ENCODE assay signal across 30 cellular contexts in the genomic region with DNA sequence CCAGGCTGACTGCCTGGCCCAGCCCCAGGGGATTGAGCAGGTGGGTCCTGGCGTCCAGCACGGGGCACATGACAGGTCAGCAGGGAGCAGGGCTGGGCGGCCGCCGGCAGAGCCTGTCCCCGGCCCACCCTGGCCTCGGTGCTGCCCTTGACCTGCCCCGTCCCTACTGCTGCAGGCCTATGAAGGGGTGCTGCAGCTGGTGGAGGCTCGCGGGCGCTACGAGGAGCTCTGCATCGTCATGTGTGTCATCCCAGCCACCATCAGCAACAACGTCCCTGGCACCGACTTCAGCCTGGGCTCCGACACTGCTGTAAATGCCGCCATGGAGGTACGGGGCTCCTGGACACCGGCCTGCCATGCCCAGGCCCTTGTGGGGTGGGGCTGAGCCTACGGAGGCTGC. TPM values are rescaled to one million over a fixed set of nuclear protein-coding genes. Genes with fewer than 3 reads are reported as not detected.
DNase-seq lines count a peak whose midpoint lies in the region; ATAC-seq, FAIRE-seq and TF ChIP-seq lines count a peak whose summit lies in the region.
"Had no signal": no experiment of that assay in that cellular context is flagged by ENCODE, and none has a peak within 500 bp of the region (broad histone marks: within the 10 kb centered on the region; RNA-seq: fewer than 3 reads in every experiment).

No MANE protein-coding gene starts in this region.

- DNase-seq in activated T-cell treated with anti-CD3 and anti-CD28 coated beads, Interleukin-2, amount 50 U/mL, for 24 hours, result no peak
- DNase-seq in activated T-cell treated with anti-CD3 and anti-CD28 coated beads, Interleukin-2, amount 50 U/mL, for 72 hours, result no peak
- DNase-seq in HepG2 (ENCODE audit: low spot score) (no peak), right lobe of liver (no peak), neuronal stem cell (ENCODE audit: low spot score) (no peak), NOMO-1 (lab: John Stamatoyannopoulos, UW; ENCODE audit: unreplicated experiment in 2 of 2) (no peak)
- DNase-seq in stimulated activated CD4-positive, alpha-beta T cell treated with anti-CD3 and anti-CD28 coated beads, Interleukin-2, amount 100 ng/mL, for 24 hours, result no peak
- DNase-seq: AML-193; Caco-2; Calu3; CD4-positive, alpha-beta T cell; CD8-positive, alpha-beta T cell; DMS53; DMS79; DND-41; EL; GDM1 had no signal

- H3K79me1 ChIP-seq in neuronal stem cell (ENCODE audit: low read depth, low read length), result peaks cover 8% of the 10 kb centered on the region

- no peaks in the 10 kb centered on the region for H3K4me1 Mint-ChIP-seq in activated T-cell treated with anti-CD3 and anti-CD28 coated beads, Interleukin-2, amount 50 U/mL, for 24 hours (ENCODE audit: low read depth)
- no peaks in the 10 kb centered on the region for H3K4me1 Mint-ChIP-seq in activated T-cell treated with anti-CD3 and anti-CD28 coated beads, Interleukin-2, amount 50 U/mL, for 72 hours (ENCODE audit: low read depth)
- H3K4me1 Mint-ChIP-seq: B cell had no signal

- BruUV-seq in HepG2 (replicated peaks; lab: Mats Ljungman, UMichigan), result no TSS peak

- 81% methylated on average over 10 of the region's 20 CpGs for WGBS in HepG2 (ENCODE audit: low lambda C conversion rate)
- no CpG with 5 or more reads among the region's 20 CpGs for WGBS in right lobe of liver (ENCODE audit: insufficient coverage, low coverage, low lambda C conversion rate, missing lambda C conversion rate)
- no CpG with 5 or more reads among the region's 20 CpGs for WGBS in neuronal stem cell (ENCODE audit: extremely low coverage in 2 of 2, insufficient read length in 2 of 2, insufficient replicate concordance in 1 of 2), 2 donors

- H3K4me1 ChIP-seq in HepG2 (ENCODE audit: insufficient read depth, low read length) (no peaks in the 10 kb centered on the region), right lobe of liver (no peaks in the 10 kb centered on the region), neuronal stem cell (ENCODE audit: control insufficient read depth in 2 of 2, insufficient read depth in 1 of 2, low read depth in 1 of 2, low read length in 2 of 2) (no peaks in the 10 kb centered on the region), skeletal muscle tissue (ENCODE audit: control insufficient read depth in 3 of 3, insufficient read depth in 3 of 3, low read length in 3 of 3) (peaks cover 0 to 11% (median 0%) of the 10 kb centered on the region in 3 donors)
- H3K4me1 ChIP-seq: A549, Caco-2 had no signal

- no peak for TF ChIP-seq CTCF in HepG2 (CRISPR knock-in tag; IDR thresholded peaks at IDR 0.05)
- no peak for TF ChIP-seq CTCF in right lobe of liver (IDR thresholded peaks at IDR 0.05)

- H3K4me2 ChIP-seq in HepG2 (ENCODE audit: low read depth, low read length) (no peak overlapping the region), neuronal stem cell (ENCODE audit: insufficient read depth, low read length, poor library complexity, severe bottlenecking) (no peak overlapping the region)
- H3K4me2 ChIP-seq: A549; BLaER1 treated with 17β-estradiol and CSF1 and Interleukin-3, amounts not matched to agents 10 nM and 100 nM had no signal

- H2BK120ac ChIP-seq in neuronal stem cell (ENCODE audit: low read depth, low read length), result no peak overlapping the region

- H2BK12ac ChIP-seq in neuronal stem cell (ENCODE audit: low read length), result no peak overlapping the region

- H3K9ac ChIP-seq in HepG2 (ENCODE audit: insufficient read depth, low read depth, low read length) (no peak overlapping the region), neuronal stem cell (ENCODE audit: low read depth, low read length, poor library complexity) (peak overlapping the region; percentile 44), skeletal muscle tissue (ENCODE audit: low read depth in 1 of 3, low read length in 3 of 3) (peak overlapping the region in 2 of 3 donors; percentile 4 to 89)
- H3K9ac ChIP-seq: BLaER1 treated with 17β-estradiol and CSF1 and Interleukin-3, amounts not matched to agents 10 nM and 100 nM had no signal

- H3K23ac ChIP-seq in neuronal stem cell (ENCODE audit: low read depth, low read length, poor library complexity), result peak overlapping the region; percentile 85

- H3K18ac ChIP-seq in neuronal stem cell (ENCODE audit: low read length), result peak overlapping the region; percentile 28

- H3K27ac ChIP-seq in HepG2 (ENCODE audit: extremely low read length, insufficient read depth, low read length), result no peak overlapping the region
- H3K27ac ChIP-seq in right lobe of liver, result no peak overlapping the region
- H3K27ac ChIP-seq in neuronal stem cell (replicated peaks; ENCODE audit: low read length), result no peak overlapping the region
- H3K27ac ChIP-seq in skeletal muscle tissue (ENCODE audit: low read depth, low read length), result no peak overlapping the region
- H3K27ac ChIP-seq: 22Rv1, A549, C4-2B had no signal

- TF ChIP-seq RAD21 in HepG2 (CRISPR knock-in tag; IDR thresholded peaks at IDR 0.05), result no peak

- H2AK5ac ChIP-seq in neuronal stem cell (ENCODE audit: low read depth, low read length), result no peak overlapping the region

- H3K36me3 ChIP-seq in HepG2 (replicated peaks in 1 of 2; ENCODE audit: control insufficient read depth in 1 of 2, insufficient read depth in 2 of 2, low read length in 2 of 2) (peaks cover 16 to 49% of the 10 kb centered on the region in 2 experiments; a peak in 4 of 5 replicates), right lobe of liver (peaks cover 0 to 33% (median 0%) of the 10 kb centered on the region in 4 donors), neuronal stem cell (replicated peaks in 1 of 2; ENCODE audit: control insufficient read depth in 2 of 2, insufficient read depth in 2 of 2, low read length in 2 of 2) (peaks cover 8 to 86% of the 10 kb centered on the region in 2 donors), skeletal muscle tissue (ENCODE audit: control insufficient read depth in 3 of 3, insufficient read depth in 3 of 3, low read length in 3 of 3) (peaks cover 4 to 22% (median 14%) of the 10 kb centered on the region in 3 donors)

- H3K9me3 ChIP-seq in HepG2 (ENCODE audit: low read length), result no peaks in the 10 kb centered on the region
- H3K9me3 ChIP-seq in right lobe of liver, result no peaks in the 10 kb centered on the region
- H3K9me3 ChIP-seq in neuronal stem cell (replicated peaks in 1 of 2; ENCODE audit: control insufficient read depth in 2 of 2, insufficient read depth in 1 of 2, low read depth in 1 of 2, low read length in 2 of 2), result no peaks in the 10 kb centered on the region
- H3K9me3 ChIP-seq in skeletal muscle tissue (ENCODE audit: control insufficient read depth in 3 of 3, low read length in 3 of 3), result no peaks in the 10 kb centered on the region
- H3K9me3 ChIP-seq: A549; BLaER1 treated with 17β-estradiol and CSF1 and Interleukin-3, amounts not matched to agents 10 nM and 100 nM; Caco-2 had no signal

- H3K4ac ChIP-seq in neuronal stem cell (ENCODE audit: low read length), result no peak overlapping the region

- TF ChIP-seq EP300 in HepG2 (IDR thresholded peaks at IDR 0.05; ENCODE audit: low read depth in 2 of 2, low read length in 2 of 2), result no peak
- no peak for TF ChIP-seq EP300 in HepG2 (CRISPR knock-in tag; IDR thresholded peaks at IDR 0.05; ENCODE audit: borderline replicate concordance)

- no peaks in the 10 kb centered on the region for H3K27me3 Mint-ChIP-seq in activated T-cell treated with anti-CD3 and anti-CD28 coated beads, Interleukin-2, amount 50 U/mL, for 24 hours
- H3K27me3 Mint-ChIP-seq in activated T-cell treated with anti-CD3 and anti-CD28 coated beads, Interleukin-2, amount 50 U/mL, for 72 hours (ENCODE audit: low read depth), result no peaks in the 10 kb centered on the region
- H3K27me3 Mint-ChIP-seq: B cell; CD4-positive, alpha-beta T cell had no signal

- H4K20me1 ChIP-seq in HepG2 (ENCODE audit: insufficient read depth, low read length), result no peaks in the 10 kb centered on the region

- peaks cover 64% of the 10 kb centered on the region for H3K36me3 Mint-ChIP-seq in activated T-cell treated with anti-CD3 and anti-CD28 coated beads, Interleukin-2, amount 50 U/mL, for 24 hours (ENCODE audit: low read depth)
- no peaks in the 10 kb centered on the region for H3K36me3 Mint-ChIP-seq in activated T-cell treated with anti-CD3 and anti-CD28 coated beads, Interleukin-2, amount 50 U/mL, for 72 hours (ENCODE audit: insufficient read depth in 2 of 2)

- H3K4me3 ChIP-seq in HepG2 (replicated peaks in 1 of 3; ENCODE audit: insufficient read depth in 1 of 3, low read depth in 2 of 3, low read length in 3 of 3) (no peak overlapping the region), right lobe of liver (no peak overlapping the region), neuronal stem cell (ENCODE audit: low read length in 2 of 2) (no peak overlapping the region), skeletal muscle tissue (ENCODE audit: low read length in 3 of 3) (peak overlapping the region in 1 of 3 donors; percentile 85)
- H3K4me3 ChIP-seq: A549; BLaER1 treated with 17β-estradiol and CSF1 and Interleukin-3, amounts not matched to agents 10 nM and 100 nM had no signal

- H2BK15ac ChIP-seq in neuronal stem cell (ENCODE audit: low read length), result no peak overlapping the region

- no peak for FAIRE-seq in HepG2 (lab: Jason Lieb, UNC)
- FAIRE-seq: A549, D721Med, GM12891, GM19239 had no signal

- POLR2A ChIA-PET in HepG2 (lab: Yijun Ruan, JAX), result no interaction called here

- H3K4me3 Mint-ChIP-seq in activated T-cell treated with anti-CD3 and anti-CD28 coated beads, Interleukin-2, amount 50 U/mL, for 24 hours, result no peak overlapping the region
- no peak overlapping the region for H3K4me3 Mint-ChIP-seq in activated T-cell treated with anti-CD3 and anti-CD28 coated beads, Interleukin-2, amount 50 U/mL, for 72 hours
- H3K4me3 Mint-ChIP-seq: B cell; CD4-positive, alpha-beta T cell; CD8-positive, alpha-beta T cell had no signal

- ATAC-seq in activated T-cell treated with anti-CD3 and anti-CD28 coated beads, Interleukin-2, amount 50 U/mL, for 72 hours (replicated peaks in 1 of 2), result no peak
- no peak for ATAC-seq in HepG2
- ATAC-seq in right lobe of liver, result no peak
- ATAC-seq: A549; CD8-positive, alpha-beta T cell had no signal

- no peak overlapping the region for H4K91ac ChIP-seq in neuronal stem cell (ENCODE audit: low read depth, low read length, poor library complexity)

- H3K27me3 ChIP-seq in HepG2 (ENCODE audit: control insufficient read depth in 1 of 2, insufficient read depth in 2 of 2, low read length in 2 of 2) (no peaks in the 10 kb centered on the region), right lobe of liver (no peaks in the 10 kb centered on the region), neuronal stem cell (ENCODE audit: control insufficient read depth in 3 of 3, insufficient read depth in 3 of 3, low read depth in 1 of 3, low read length in 3 of 3) (no peaks in the 10 kb centered on the region), skeletal muscle tissue (ENCODE audit: control insufficient read depth in 3 of 3, insufficient read depth in 3 of 3, low read length in 3 of 3) (no peaks in the 10 kb centered on the region)
- H3K27me3 ChIP-seq: BLaER1 treated with 17β-estradiol and CSF1 and Interleukin-3, amounts not matched to agents 10 nM and 100 nM had no signal

- H3K14ac ChIP-seq in neuronal stem cell (ENCODE audit: low read length), result peak overlapping the region; percentile 82

- intact Hi-C loops in HepG2 (cut with micrococcal nuclease; ENCODE audit: unreplicated experiment), result no loop called here
- intact Hi-C loops in right lobe of liver (cut with DNase I), result no loop called here

- peak overlapping the region; percentile 14 for H3K27ac Mint-ChIP-seq in activated T-cell treated with anti-CD3 and anti-CD28 coated beads, Interleukin-2, amount 50 U/mL, for 24 hours
- no peak overlapping the region for H3K27ac Mint-ChIP-seq in activated T-cell treated with anti-CD3 and anti-CD28 coated beads, Interleukin-2, amount 50 U/mL, for 72 hours
- H3K27ac Mint-ChIP-seq: B cell; CD4-positive, alpha-beta T cell; CD8-positive, alpha-beta T cell had no signal

- CTCF ChIA-PET in HepG2 (lab: Yijun Ruan, JAX; ENCODE audit: low intra/inter-chr PET ratio, low total read pairs), result no interaction called here

- H4K8ac ChIP-seq in neuronal stem cell (ENCODE audit: low read depth, low read length), result no peak overlapping the region

- H3K79me2 ChIP-seq in HepG2 (ENCODE audit: insufficient read depth, low read length), result no peaks in the 10 kb centered on the region

- no peak overlapping the region for H2AFZ ChIP-seq in HepG2 (ENCODE audit: low read length)
- no peak overlapping the region for H2AFZ ChIP-seq in neuronal stem cell (ENCODE audit: low read length)

- no peaks in the 10 kb centered on the region for H3K9me3 Mint-ChIP-seq in activated T-cell treated with anti-CD3 and anti-CD28 coated beads, Interleukin-2, amount 50 U/mL, for 24 hours
- no peaks in the 10 kb centered on the region for H3K9me3 Mint-ChIP-seq in activated T-cell treated with anti-CD3 and anti-CD28 coated beads, Interleukin-2, amount 50 U/mL, for 72 hours
- H3K9me3 Mint-ChIP-seq: CD4-positive, alpha-beta T cell; CD8-positive, alpha-beta T cell had no signal

- TF ChIP-seq POLR2A in HepG2 (IDR thresholded peaks at IDR 0.05; ENCODE audit: insufficient read depth in 1 of 2, low read depth in 2 of 2, low read length in 2 of 2), result no peak
- TF ChIP-seq POLR2A in right lobe of liver (IDR thresholded peaks at IDR 0.05), result no peak

- H2BK5ac ChIP-seq in neuronal stem cell (ENCODE audit: low read length), result no peak overlapping the region

- in situ Hi-C loops in HepG2 (cut with HindIII; ENCODE audit: extremely low pct_ligation_motif_present, low pct_unique_long_range_greater_than_20kb), result no loop called here

RNA-seq across cellular contexts. Expression of gene CFAP410, which starts 15.6 kb away (rescaled TPM):
- total RNA-seq in activated T-cell treated with anti-CD3 and anti-CD28 coated beads, Interleukin-2, amount 50 U/mL, for 72 hours, result 10 to 100 TPM; 14.5 to 17.2 TPM
- total RNA-seq in HepG2 (2016; rRNA removed; fragmentation: Illumina TruSeq; extraction: Trizol), result 13.1 and 20.1 TPM in 2 replicates
- total RNA-seq in HepG2 (2016; cell fraction: cytosol; rRNA removed; fragmentation: Illumina TruSeq; extraction: Trizol; ENCODE audit: low read depth), result 16.2 and 18.7 TPM in 2 replicates
- 11.7 and 23.2 TPM in 2 replicates for total RNA-seq in HepG2 (2016; cell fraction: insoluble cytoplasmic fraction; rRNA removed; fragmentation: Illumina TruSeq; extraction: Trizol)
- total RNA-seq in HepG2 (2016; cell fraction: membrane; rRNA removed; fragmentation: Illumina TruSeq; extraction: Trizol), result 22.7 and 31.0 TPM in 2 replicates
- total RNA-seq in HepG2 (2016; cell fraction: nucleus; rRNA removed; fragmentation: Illumina TruSeq; extraction: Trizol), result 15.4 and 16.3 TPM in 2 replicates
- polyA plus RNA-seq in HepG2 (2011; rRNA removed), result 8.0 and 13.1 TPM in 2 replicates
- 6.8 and 14.6 TPM in 2 replicates for polyA plus RNA-seq in HepG2 (2011; cell fraction: cytosol; rRNA removed)
- polyA plus RNA-seq in HepG2 (2011; cell fraction: nucleus; rRNA removed), result 84.7 and 108 TPM in 2 replicates
- polyA plus RNA-seq in HepG2 (2012), result 7.4 and 9.9 TPM in 2 replicates
- polyA plus RNA-seq in HepG2 (2016; cell fraction: cytosol; fragmentation: Illumina TruSeq; extraction: Trizol; ENCODE audit: low read depth), result 17.7 and 23.4 TPM in 2 replicates
- polyA plus RNA-seq in HepG2 (2016; cell fraction: insoluble cytoplasmic fraction; fragmentation: Illumina TruSeq; extraction: Trizol; ENCODE audit: low read depth), result 12.0 and 13.3 TPM in 2 replicates
- polyA plus RNA-seq in HepG2 (2016; cell fraction: membrane; fragmentation: Illumina TruSeq; extraction: Trizol; ENCODE audit: low read depth), result 19.5 and 21.9 TPM in 2 replicates
- polyA plus RNA-seq in HepG2 (2016; cell fraction: nucleus; fragmentation: Illumina TruSeq; extraction: Trizol; ENCODE audit: insufficient read depth, low read depth), result 26.7 and 31.2 TPM in 2 replicates
- 3.6 and 9.9 TPM in 2 replicates for polyA minus RNA-seq in HepG2 (2011; rRNA and poly(A)+ RNA removed; ENCODE audit: low replicate concordance)
- 3.6 and 4.5 TPM in 2 replicates for polyA minus RNA-seq in HepG2 (2011; cell fraction: cytosol; rRNA and poly(A)+ RNA removed)
- polyA minus RNA-seq in HepG2 (2011; cell fraction: nucleus; rRNA and poly(A)+ RNA removed), result 13.3 and 17.1 TPM in 2 replicates
- total RNA-seq in right lobe of liver, result 10 to 100 TPM in 4 of 6 experiments, 1 to 10 TPM in 2; 6.9 to 15.4 (median 13.1) TPM
- 13.0 TPM for polyA plus RNA-seq in neuronal stem cell (2013, experiment 1 of 2)
- 12.0 TPM for polyA plus RNA-seq in neuronal stem cell (2013, experiment 2 of 2)
- total RNA-seq in skeletal muscle tissue, result 11.0 TPM

RNA-seq across cellular contexts. Expression of gene PFKL, which starts 23.7 kb away (rescaled TPM):
- total RNA-seq in activated T-cell treated with anti-CD3 and anti-CD28 coated beads, Interleukin-2, amount 50 U/mL, for 72 hours, result 100 to 1,000 TPM; 104 to 109 TPM
- total RNA-seq in HepG2 (2016; rRNA removed; fragmentation: Illumina TruSeq; extraction: Trizol), result 87.6 and 106 TPM in 2 replicates
- 13.9 and 14.6 TPM in 2 replicates for total RNA-seq in HepG2 (2016; cell fraction: cytosol; rRNA removed; fragmentation: Illumina TruSeq; extraction: Trizol; ENCODE audit: low read depth)
- 76.5 and 112 TPM in 2 replicates for total RNA-seq in HepG2 (2016; cell fraction: insoluble cytoplasmic fraction; rRNA removed; fragmentation: Illumina TruSeq; extraction: Trizol)
- 27.9 TPM in 2 replicates for total RNA-seq in HepG2 (2016; cell fraction: membrane; rRNA removed; fragmentation: Illumina TruSeq; extraction: Trizol)
- total RNA-seq in HepG2 (2016; cell fraction: nucleus; rRNA removed; fragmentation: Illumina TruSeq; extraction: Trizol), result 51.1 and 56.0 TPM in 2 replicates
- 92.8 and 113 TPM in 2 replicates for polyA plus RNA-seq in HepG2 (2011; rRNA removed)
- 71.8 and 109 TPM in 2 replicates for polyA plus RNA-seq in HepG2 (2011; cell fraction: cytosol; rRNA removed)
- 444 and 640 TPM in 2 replicates for polyA plus RNA-seq in HepG2 (2011; cell fraction: nucleus; rRNA removed)
- polyA plus RNA-seq in HepG2 (2012), result 83.1 and 108 TPM in 2 replicates
- 10.0 and 11.5 TPM in 2 replicates for polyA plus RNA-seq in HepG2 (2016; cell fraction: cytosol; fragmentation: Illumina TruSeq; extraction: Trizol; ENCODE audit: low read depth)
- polyA plus RNA-seq in HepG2 (2016; cell fraction: insoluble cytoplasmic fraction; fragmentation: Illumina TruSeq; extraction: Trizol; ENCODE audit: low read depth), result 69.5 and 87.4 TPM in 2 replicates
- 16.7 and 19.2 TPM in 2 replicates for polyA plus RNA-seq in HepG2 (2016; cell fraction: membrane; fragmentation: Illumina TruSeq; extraction: Trizol; ENCODE audit: low read depth)
- 107 and 115 TPM in 2 replicates for polyA plus RNA-seq in HepG2 (2016; cell fraction: nucleus; fragmentation: Illumina TruSeq; extraction: Trizol; ENCODE audit: insufficient read depth, low read depth)
- 90.7 and 203 TPM in 2 replicates for polyA minus RNA-seq in HepG2 (2011; rRNA and poly(A)+ RNA removed; ENCODE audit: low replicate concordance)
- polyA minus RNA-seq in HepG2 (2011; cell fraction: cytosol; rRNA and poly(A)+ RNA removed), result 72.1 and 83.6 TPM in 2 replicates
- polyA minus RNA-seq in HepG2 (2011; cell fraction: nucleus; rRNA and poly(A)+ RNA removed), result 51.9 and 52.8 TPM in 2 replicates
- 10 to 100 TPM; 68.3 to 97.6 (median 73.7) TPM for total RNA-seq in right lobe of liver
- polyA plus RNA-seq in neuronal stem cell (2013, experiment 1 of 2), result 37.4 TPM
- 35.9 TPM for polyA plus RNA-seq in neuronal stem cell (2013, experiment 2 of 2)
- 72.0 TPM for total RNA-seq in skeletal muscle tissue

RNA-seq across cellular contexts. Expression of gene TRPM2, which starts 29.8 kb away (rescaled TPM):
- total RNA-seq in activated T-cell treated with anti-CD3 and anti-CD28 coated beads, Interleukin-2, amount 50 U/mL, for 72 hours, result 1 to 10 TPM; 2.4 to 3.2 TPM
- total RNA-seq in HepG2 (2016; rRNA removed; fragmentation: Illumina TruSeq; extraction: Trizol) (0.07 TPM in 1 of 2 replicates, not detected in the other), right lobe of liver (1 to 10 TPM in 4 of 6 experiments, under 1 TPM in 2; 0.92 to 2.0 (median 1.2) TPM), skeletal muscle tissue (1.6 TPM)
- total RNA-seq in HepG2 (2016; cell fraction: cytosol; rRNA removed; fragmentation: Illumina TruSeq; extraction: Trizol; ENCODE audit: low read depth), result not detected in 2 replicates
- 0.09 TPM in 1 of 2 replicates, not detected in the other for total RNA-seq in HepG2 (2016; cell fraction: insoluble cytoplasmic fraction; rRNA removed; fragmentation: Illumina TruSeq; extraction: Trizol)
- total RNA-seq in HepG2 (2016; cell fraction: membrane; rRNA removed; fragmentation: Illumina TruSeq; extraction: Trizol), result 0.14 TPM in 1 of 2 replicates, not detected in the other
- total RNA-seq in HepG2 (2016; cell fraction: nucleus; rRNA removed; fragmentation: Illumina TruSeq; extraction: Trizol), result not detected in 2 replicates
- polyA plus RNA-seq in HepG2 (2011; rRNA removed), result 0.09 and 0.20 TPM in 2 replicates
- polyA plus RNA-seq in HepG2 (2011; cell fraction: cytosol; rRNA removed), result 0.05 and 0.06 TPM in 2 replicates
- polyA plus RNA-seq in HepG2 (2011; cell fraction: nucleus; rRNA removed), result 0.37 and 0.55 TPM in 2 replicates
- polyA plus RNA-seq in HepG2 (2012), result 0.27 and 0.31 TPM in 2 replicates
- polyA plus RNA-seq in HepG2 (2016; cell fraction: cytosol; fragmentation: Illumina TruSeq; extraction: Trizol; ENCODE audit: low read depth), result 0.08 TPM in 1 of 2 replicates, not detected in the other
- 0.14 TPM in 1 of 2 replicates, not detected in the other for polyA plus RNA-seq in HepG2 (2016; cell fraction: insoluble cytoplasmic fraction; fragmentation: Illumina TruSeq; extraction: Trizol; ENCODE audit: low read depth)
- polyA plus RNA-seq in HepG2 (2016; cell fraction: membrane; fragmentation: Illumina TruSeq; extraction: Trizol; ENCODE audit: low read depth), result 0.18 TPM in 1 of 2 replicates, not detected in the other
- 0.11 and 0.37 TPM in 2 replicates for polyA plus RNA-seq in HepG2 (2016; cell fraction: nucleus; fragmentation: Illumina TruSeq; extraction: Trizol; ENCODE audit: insufficient read depth, low read depth)
- polyA minus RNA-seq in HepG2 (2011; rRNA and poly(A)+ RNA removed; ENCODE audit: low replicate concordance), result 0.02 and 11.4 TPM in 2 replicates
- polyA minus RNA-seq in HepG2 (2011; cell fraction: cytosol; rRNA and poly(A)+ RNA removed), result 0.70 TPM in 1 of 2 replicates, not detected in the other
- 0.26 and 0.50 TPM in 2 replicates for polyA minus RNA-seq in HepG2 (2011; cell fraction: nucleus; rRNA and poly(A)+ RNA removed)
- polyA plus RNA-seq in neuronal stem cell (2013, experiment 1 of 2), result 0.03 TPM
- 0.03 TPM for polyA plus RNA-seq in neuronal stem cell (2013, experiment 2 of 2)
- total RNA-seq: Calu3, G401 had no signal
- polyA plus RNA-seq: BJ had no signal

RNA-seq across cellular contexts. Expression of gene AIRE, which starts 37.9 kb away (rescaled TPM):
- not detected for total RNA-seq in activated T-cell treated with anti-CD3 and anti-CD28 coated beads, Interleukin-2, amount 50 U/mL, for 72 hours
- total RNA-seq in HepG2 (2016; rRNA removed; fragmentation: Illumina TruSeq; extraction: Trizol) (not detected in 2 replicates), right lobe of liver (not detected), skeletal muscle tissue (not detected)
- total RNA-seq in HepG2 (2016; cell fraction: cytosol; rRNA removed; fragmentation: Illumina TruSeq; extraction: Trizol; ENCODE audit: low read depth), result not detected in 2 replicates
- not detected in 2 replicates for total RNA-seq in HepG2 (2016; cell fraction: insoluble cytoplasmic fraction; rRNA removed; fragmentation: Illumina TruSeq; extraction: Trizol)
- not detected in 2 replicates for total RNA-seq in HepG2 (2016; cell fraction: membrane; rRNA removed; fragmentation: Illumina TruSeq; extraction: Trizol)
- total RNA-seq in HepG2 (2016; cell fraction: nucleus; rRNA removed; fragmentation: Illumina TruSeq; extraction: Trizol), result not detected in 2 replicates
- polyA plus RNA-seq in HepG2 (2011; rRNA removed), result not detected in 2 replicates
- polyA plus RNA-seq in HepG2 (2011; cell fraction: cytosol; rRNA removed), result not detected in 2 replicates
- polyA plus RNA-seq in HepG2 (2011; cell fraction: nucleus; rRNA removed), result not detected in 2 replicates
- polyA plus RNA-seq in HepG2 (2012), result not detected in 2 replicates
- not detected in 2 replicates for polyA plus RNA-seq in HepG2 (2016; cell fraction: cytosol; fragmentation: Illumina TruSeq; extraction: Trizol; ENCODE audit: low read depth)
- not detected in 2 replicates for polyA plus RNA-seq in HepG2 (2016; cell fraction: insoluble cytoplasmic fraction; fragmentation: Illumina TruSeq; extraction: Trizol; ENCODE audit: low read depth)
- polyA plus RNA-seq in HepG2 (2016; cell fraction: membrane; fragmentation: Illumina TruSeq; extraction: Trizol; ENCODE audit: low read depth), result not detected in 2 replicates
- not detected in 2 replicates for polyA plus RNA-seq in HepG2 (2016; cell fraction: nucleus; fragmentation: Illumina TruSeq; extraction: Trizol; ENCODE audit: insufficient read depth, low read depth)
- polyA minus RNA-seq in HepG2 (2011; rRNA and poly(A)+ RNA removed; ENCODE audit: low replicate concordance), result 0.07 TPM in 1 of 2 replicates, not detected in the other
- polyA minus RNA-seq in HepG2 (2011; cell fraction: cytosol; rRNA and poly(A)+ RNA removed), result not detected in 2 replicates
- polyA minus RNA-seq in HepG2 (2011; cell fraction: nucleus; rRNA and poly(A)+ RNA removed), result not detected in 2 replicates
- polyA plus RNA-seq in neuronal stem cell (2013, experiment 1 of 2), result not detected
- not detected for polyA plus RNA-seq in neuronal stem cell (2013, experiment 2 of 2)
- total RNA-seq: A172; B cell; Caco-2; Calu3; CD8-positive, alpha-beta T cell; Daoy had no signal
- polyA plus RNA-seq: A549 had no signal
